Comparison of ENCODE assay signal across 29 cellular contexts in the genomic region with DNA sequence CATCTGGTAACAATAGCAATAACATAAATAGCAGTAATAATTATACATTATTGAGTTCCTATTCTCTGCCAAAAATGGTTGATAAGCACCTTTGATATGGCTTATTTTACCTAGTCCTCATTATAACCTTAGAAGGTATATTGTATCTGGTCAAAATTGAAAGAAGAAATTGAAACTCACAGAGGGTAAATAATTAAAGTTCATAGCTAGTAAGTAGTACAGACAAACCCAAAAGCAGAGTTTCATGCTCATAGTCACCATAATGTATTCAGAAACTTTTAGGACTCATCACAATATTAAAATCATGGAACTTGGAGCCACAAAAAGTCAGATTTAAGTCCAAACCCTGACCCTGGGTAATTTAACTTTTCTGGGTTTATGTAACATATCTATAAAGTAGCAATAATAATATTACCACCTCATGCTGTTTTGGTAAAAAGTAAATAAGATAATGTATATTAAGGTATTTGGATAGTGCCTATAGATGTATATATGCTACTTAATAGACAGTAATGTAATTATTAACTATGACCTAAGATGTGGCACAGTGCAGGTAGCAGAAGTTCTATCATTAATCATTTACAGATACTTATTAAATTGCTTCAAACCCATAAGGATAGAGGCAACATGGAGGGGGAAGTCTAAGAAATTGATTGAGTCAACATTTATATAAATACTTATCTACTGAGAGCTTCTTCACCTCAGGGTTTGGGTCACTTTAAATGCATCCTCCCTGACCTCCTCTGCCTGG.
"Had no signal": no experiment of that assay in that cellular context is flagged by ENCODE, and none has a peak within 500 bp of the region (broad histone marks: within the 10 kb centered on the region; RNA-seq: fewer than 3 reads in every experiment).

No MANE protein-coding gene starts in this region.

- H3K27me3 ChIP-seq: Peyer's patch had no signal

- H3K27ac Mint-ChIP-seq: T-helper 1 cell treated with Interleukin-12 subunit alpha and Interleukin-12 subunit beta and Interleukin-4 antibody, amounts not matched to agents 30 μg/mL and 1 μg/mL, for 36 hours had no signal

- H3K4me3 ChIP-seq: Peyer's patch, SJSA1 had no signal

- H3K4me3 Mint-ChIP-seq: T-helper 1 cell treated with Interleukin-12 subunit alpha and Interleukin-12 subunit beta and Interleukin-4 antibody, amounts not matched to agents 30 μg/mL and 1 μg/mL, for 36 hours had no signal

- DNase-seq: MM.1S, MV-4-11, NCI-H1092, NCI-H1105, NCI-H1417 treated with DMSO at 0.1 percent for 48 hours, NCI-H1436 treated with DMSO at 0.1 percent for 48 hours, NCI-H1694 treated with DMSO at 0.1 percent for 48 hours, NCI-H187 treated with DMSO at 0.1 percent for 48 hours, NCI-H2029, NCI-H2081, NCI-H226, NCI-H510A, NCI-H524, NCI-H526, NCI-H69, NCI-H748 treated with DMSO at 0.1 percent for 48 hours, NCI-H82, OCI-M1, PC-3, Peyer's patch, Right ventricle myocardium superior, RPMI8226, SHP77 treated with DMSO at 0.1 percent for 48 hours, SK-N-SH, SW 1271, T-helper 1 cell, T-helper 2 cell had no signal

- H3K27ac ChIP-seq: Peyer's patch, SJSA1 had no signal

- ATAC-seq: PC-3 had no signal

- H3K36me3 ChIP-seq: Peyer's patch, SJSA1 had no signal

- H3K9me3 ChIP-seq: Peyer's patch, SJSA1, SK-N-SH had no signal
